In genomic region chr5:138900281-138900965, GRCh38 we compare ENCODE assay signal across 10 cellular contexts. TPM values are rescaled to one million over a fixed set of nuclear protein-coding genes. Genes with fewer than 3 reads are reported as not detected.
DNase-seq lines count a peak whose midpoint lies in the region; ATAC-seq and TF ChIP-seq lines count a peak whose summit lies in the region.
"Had no signal": no experiment of that assay in that cellular context is flagged by ENCODE, and none has a peak within 500 bp of the region (broad histone marks: within the 10 kb centered on the region; RNA-seq: fewer than 3 reads in every experiment).

No MANE protein-coding gene starts in this region.

- H3K4me2 ChIP-seq in mammary epithelial cell (ENCODE audit: insufficient read depth, low read depth, low read length) (peak overlapping the region; percentile 11), hepatocyte (no peak overlapping the region)

- BruUV-seq in mammary epithelial cell (replicated peaks; lab: Mats Ljungman, UMichigan): no TSS peak

- peaks cover 19% of the 10 kb centered on the region for H3K79me2 ChIP-seq in mammary epithelial cell (ENCODE audit: insufficient read depth, low read length)
- peaks cover 37% of the 10 kb centered on the region for H3K79me2 ChIP-seq in hepatocyte

- CTCF ChIA-PET in mammary epithelial cell (lab: Charles Lee; ENCODE audit: low non-redundant PET): no interaction called here

- TF ChIP-seq CTCF in mammary epithelial cell (conservative IDR thresholded peaks at IDR 0.05 in 1 of 2, IDR thresholded peaks at IDR 0.05 in 1 of 2; ENCODE audit: extremely low read depth in 1 of 2, insufficient read depth in 1 of 2, low read depth in 1 of 2, low read length in 2 of 2) (no peak), nephron (IDR thresholded peaks at IDR 0.05; ENCODE audit: unreplicated experiment in 3 of 3) (no peak), lower lobe of right lung (IDR thresholded peaks at IDR 0.05) (no peak), hepatocyte (IDR thresholded peaks at IDR 0.05; ENCODE audit: poor library complexity) (no peak)

- no peak overlapping the region for H3K4me3 Mint-ChIP-seq in nephron

- no peak overlapping the region for H3K4me3 ChIP-seq in mammary epithelial cell (replicated peaks in 1 of 3; ENCODE audit: insufficient read depth in 1 of 3, low read depth in 2 of 3, low read length in 3 of 3)
- H3K4me3 ChIP-seq in lower lobe of right lung: no peak overlapping the region
- no peak overlapping the region for H3K4me3 ChIP-seq in hepatocyte

- intact Hi-C loops in mammary epithelial cell (cut with micrococcal nuclease) (loop anchor here (10.0 kb wide), 1 partner anchor 246 kb away; no protein-coding TSS in a partner anchor), lower lobe of right lung (cut with DNase I) (no loop called here)

- peak; percentile 72 for DNase-seq in EH (ENCODE audit: low read depth)
- DNase-seq in LHCN-M2 (ENCODE audit: low read depth): peak; percentile 58
- peak; percentile 76 for DNase-seq in mammary epithelial cell
- DNase-seq in lower lobe of right lung: no peak
- no peak for DNase-seq in hepatocyte (ENCODE audit: low spot score)
- DNase-seq: caudate nucleus, NCI-H69 had no signal

- no peaks in the 10 kb centered on the region for H3K9me3 ChIP-seq in mammary epithelial cell (replicated peaks; ENCODE audit: insufficient read depth, low read length)
- no peaks in the 10 kb centered on the region for H3K9me3 ChIP-seq in lower lobe of right lung
- H3K9me3 ChIP-seq in hepatocyte (ENCODE audit: low read depth): no peaks in the 10 kb centered on the region

- H3K36me3 ChIP-seq in mammary epithelial cell (ENCODE audit: insufficient read depth, low read length) (peaks cover 6% of the 10 kb centered on the region), lower lobe of right lung (peaks cover 50% of the 10 kb centered on the region), hepatocyte (replicated peaks; ENCODE audit: insufficient read depth, low read depth) (no peaks in the 10 kb centered on the region)

- peaks cover 85% of the 10 kb centered on the region for H3K36me3 Mint-ChIP-seq in nephron (ENCODE audit: low read depth)

- H3K9me2 ChIP-seq in hepatocyte (replicated peaks; ENCODE audit: insufficient read depth): no peaks in the 10 kb centered on the region

- peaks cover 11% of the 10 kb centered on the region for H3K4me1 Mint-ChIP-seq in nephron

- H3K27ac ChIP-seq in mammary epithelial cell (ENCODE audit: insufficient read depth, low read depth, low read length): peak overlapping the region; percentile 44
- no peak overlapping the region for H3K27ac ChIP-seq in lower lobe of right lung
- H3K27ac ChIP-seq in hepatocyte: no peak overlapping the region

- H4K20me1 ChIP-seq in mammary epithelial cell (ENCODE audit: insufficient read depth, low read length): no peaks in the 10 kb centered on the region
- H4K20me1 ChIP-seq in hepatocyte (ENCODE audit: insufficient read depth, poor library complexity, severe bottlenecking): peaks cover 2% of the 10 kb centered on the region

- H3K27me3 Mint-ChIP-seq in nephron (ENCODE audit: low read depth): no peaks in the 10 kb centered on the region

- H2AFZ ChIP-seq in mammary epithelial cell (ENCODE audit: low read depth, low read length): no peak overlapping the region
- no peak overlapping the region for H2AFZ ChIP-seq in hepatocyte

- no peak overlapping the region for H3K9ac ChIP-seq in mammary epithelial cell (ENCODE audit: insufficient read depth, low read length)

- H3K4me1 ChIP-seq in mammary epithelial cell (ENCODE audit: insufficient read depth, low read length) (peaks cover 20% of the 10 kb centered on the region), lower lobe of right lung (peaks cover 25% of the 10 kb centered on the region), hepatocyte (ENCODE audit: insufficient read depth) (no peaks in the 10 kb centered on the region)

- in situ Hi-C loops in mammary epithelial cell (cut with MboI; ENCODE audit: low sequenced_read_pairs in 2 of 2): no loop called here

- dilution Hi-C loops in mammary epithelial cell (cut with HindIII; ENCODE audit: low sequenced_read_pairs): no loop called here

- peak overlapping the region in 2 of 3 experiments; percentile 44 to 60 for H3K27ac Mint-ChIP-seq in nephron

- H3K27me3 ChIP-seq in mammary epithelial cell (ENCODE audit: insufficient read depth, low read length): no peaks in the 10 kb centered on the region
- H3K27me3 ChIP-seq in lower lobe of right lung (ENCODE audit: low read depth): no peaks in the 10 kb centered on the region
- no peaks in the 10 kb centered on the region for H3K27me3 ChIP-seq in hepatocyte

- no peak for ATAC-seq in lower lobe of right lung
- ATAC-seq in GM21576 (IDR thresholded peaks at IDR 0.05; ENCODE audit: unreplicated experiment): no peak
- no peak for ATAC-seq in GM19035 (IDR thresholded peaks at IDR 0.05; ENCODE audit: unreplicated experiment)

- no peaks in the 10 kb centered on the region for H3K9me3 Mint-ChIP-seq in nephron

- WGBS in mammary epithelial cell (ENCODE audit: low coverage, missing lambda C conversion rate): 63% methylated on average over 6 of the region's 6 CpGs
- 83% methylated on average over 6 of the region's 6 CpGs for WGBS in hepatocyte (ENCODE audit: low lambda C conversion rate, missing lambda C conversion rate)

RNA-seq across cellular contexts. Expression of gene LRRTM2, which starts 25.3 kb away (rescaled TPM):
- under 0.01 and 0.06 TPM in 2 replicates for total RNA-seq in LHCN-M2 (2014; rRNA removed)
- 0.04 TPM for polyA plus RNA-seq in LHCN-M2 (2012)
- 1 to 10 TPM; 1.1 to 1.2 TPM for total RNA-seq in mammary epithelial cell
- polyA plus RNA-seq in mammary epithelial cell: 0.76 TPM
- polyA minus RNA-seq in mammary epithelial cell: 0.47 TPM
- total RNA-seq in lower lobe of right lung: 0.30 TPM
- total RNA-seq in hepatocyte: 0.16 and 0.47 TPM in 2 replicates
- polyA plus RNA-seq in hepatocyte: 0.22 and 0.39 TPM in 2 replicates

Comparison
In these comparisons a context has a peak if more than half of its experiments do, and no peak if none do; other contexts are left out.
1. DNase-seq: peak in EH (single experiment), LHCN-M2 (single experiment) and mammary epithelial cell (single experiment); none in lower lobe of right lung (single experiment) and hepatocyte (single experiment).